ENCODE assay signal across 24 cellular contexts in the genomic region with DNA sequence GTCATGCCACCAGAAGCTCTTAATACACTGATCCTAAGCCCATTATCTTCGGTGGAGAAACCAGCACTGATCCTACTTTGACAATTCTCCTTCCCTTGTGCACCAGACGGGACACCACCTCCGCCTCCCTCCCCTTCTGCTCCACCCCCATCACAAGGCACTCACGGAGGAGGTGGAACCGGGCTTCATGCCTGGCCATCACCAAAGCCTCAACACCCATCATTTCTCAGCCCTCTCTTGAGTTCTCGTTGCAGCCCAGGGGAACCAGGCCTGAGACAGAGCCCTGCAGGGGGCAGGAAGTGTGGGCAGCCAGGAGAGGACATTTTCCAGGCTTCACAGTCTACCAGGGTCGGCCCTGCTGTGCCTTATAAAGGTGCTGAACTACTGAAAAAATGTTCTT.
A peak's percentile ranks its signal among the peaks of the same experiment; 100 is the strongest.
DNase-seq lines count a peak whose midpoint lies in the region; ATAC-seq, FAIRE-seq and TF ChIP-seq lines count a peak whose summit lies in the region.
"Had no signal": no experiment of that assay in that cellular context is flagged by ENCODE, and none has a peak within 500 bp of the region (broad histone marks: within the 10 kb centered on the region; RNA-seq: fewer than 3 reads in every experiment).

No MANE protein-coding gene starts in this region.

- H3K9ac ChIP-seq in HepG2 (ENCODE audit: insufficient read depth, low read depth, low read length): no peak overlapping the region

- H3K27me3 ChIP-seq in HepG2 (ENCODE audit: control insufficient read depth in 1 of 2, insufficient read depth in 2 of 2, low read length in 2 of 2) (peaks cover 0 to 38% of the 10 kb centered on the region in 2 experiments; a peak in 2 of 5 replicates), right lobe of liver (no peaks in the 10 kb centered on the region), WERI-Rb-1 (ENCODE audit: insufficient read depth, low read depth, severe bottlenecking) (no peaks in the 10 kb centered on the region), tibial nerve (no peaks in the 10 kb centered on the region)
- H3K27me3 ChIP-seq: Peyer's patch had no signal

- H3K9me3 ChIP-seq in HepG2 (ENCODE audit: low read length): no peaks in the 10 kb centered on the region
- no peaks in the 10 kb centered on the region for H3K9me3 ChIP-seq in right lobe of liver
- no peaks in the 10 kb centered on the region for H3K9me3 ChIP-seq in WERI-Rb-1 (ENCODE audit: severe bottlenecking)
- no peaks in the 10 kb centered on the region for H3K9me3 ChIP-seq in tibial nerve
- H3K9me3 ChIP-seq: A549, Peyer's patch had no signal

- CTCF ChIA-PET in HepG2 (lab: Yijun Ruan, JAX; ENCODE audit: low intra/inter-chr PET ratio, low total read pairs): no interaction called here

- no peak overlapping the region for H3K27ac ChIP-seq in HepG2 (ENCODE audit: extremely low read length, insufficient read depth, low read length)
- no peak overlapping the region for H3K27ac ChIP-seq in right lobe of liver
- no peak overlapping the region for H3K27ac ChIP-seq in WERI-Rb-1
- H3K27ac ChIP-seq in tibial nerve: peak overlapping the region in 3 of 4 donors; percentile 16 to 94 (median 93)
- H3K27ac ChIP-seq: Peyer's patch, SK-N-MC had no signal

- H3K36me3 ChIP-seq in HepG2 (replicated peaks in 1 of 2; ENCODE audit: control insufficient read depth in 1 of 2, insufficient read depth in 2 of 2, low read length in 2 of 2): no peaks in the 10 kb centered on the region
- no peaks in the 10 kb centered on the region for H3K36me3 ChIP-seq in right lobe of liver
- no peaks in the 10 kb centered on the region for H3K36me3 ChIP-seq in WERI-Rb-1
- H3K36me3 ChIP-seq in tibial nerve: peaks cover 0 to 21% (median 0%) of the 10 kb centered on the region in 3 donors
- H3K36me3 ChIP-seq: Peyer's patch had no signal

- TF ChIP-seq EP300 in HepG2 (IDR thresholded peaks at IDR 0.05; ENCODE audit: low read depth in 2 of 2, low read length in 2 of 2) (no peak), HepG2 (CRISPR knock-in tag; IDR thresholded peaks at IDR 0.05; ENCODE audit: borderline replicate concordance) (no peak), tibial nerve (IDR thresholded peaks at IDR 0.05) (peak in 1 of 2 donors; percentile 75)

- in situ Hi-C loops in HepG2 (cut with HindIII; ENCODE audit: extremely low pct_ligation_motif_present, low pct_unique_long_range_greater_than_20kb): no loop called here

- no peak overlapping the region for H3K4me2 ChIP-seq in HepG2 (ENCODE audit: low read depth, low read length)
- H3K4me2 ChIP-seq: A549 had no signal

- no peaks in the 10 kb centered on the region for H4K20me1 ChIP-seq in HepG2 (ENCODE audit: insufficient read depth, low read length)

- no peaks in the 10 kb centered on the region for H3K4me1 ChIP-seq in HepG2 (ENCODE audit: insufficient read depth, low read length)
- H3K4me1 ChIP-seq in right lobe of liver: no peaks in the 10 kb centered on the region
- peaks cover 0 to 35% (median 24%) of the 10 kb centered on the region in 4 donors for H3K4me1 ChIP-seq in tibial nerve
- H3K4me1 ChIP-seq: A549, Peyer's patch had no signal

- no peak for TF ChIP-seq POLR2A in HepG2 (IDR thresholded peaks at IDR 0.05; ENCODE audit: insufficient read depth in 1 of 2, low read depth in 2 of 2, low read length in 2 of 2)
- TF ChIP-seq POLR2A in right lobe of liver (IDR thresholded peaks at IDR 0.05): no peak
- TF ChIP-seq POLR2A in tibial nerve (IDR thresholded peaks at IDR 0.05): no peak

- TF ChIP-seq CTCF in HepG2 (CRISPR knock-in tag; IDR thresholded peaks at IDR 0.05): no peak
- no peak for TF ChIP-seq CTCF in right lobe of liver (IDR thresholded peaks at IDR 0.05)
- no peak for TF ChIP-seq CTCF in WERI-Rb-1 (IDR thresholded peaks at IDR 0.05; ENCODE audit: low read depth, low read length)
- no peak for TF ChIP-seq CTCF in tibial nerve (IDR thresholded peaks at IDR 0.05)
- TF ChIP-seq CTCF in GM10266 (IDR thresholded peaks at IDR 0.05; ENCODE audit: control insufficient read depth, insufficient read depth, low read depth, missing control alignments): no peak

- H3K4me3 ChIP-seq in HepG2 (replicated peaks in 1 of 3; ENCODE audit: insufficient read depth in 1 of 3, low read depth in 2 of 3, low read length in 3 of 3) (no peak overlapping the region), right lobe of liver (no peak overlapping the region), WERI-Rb-1 (ENCODE audit: low read depth, low read length) (peak overlapping the region; percentile 13), tibial nerve (no peak overlapping the region)
- H3K4me3 ChIP-seq: A549, Peyer's patch, SK-N-MC had no signal

- no peak for FAIRE-seq in HepG2 (lab: Jason Lieb, UNC)
- FAIRE-seq: A549, urothelium cell line had no signal

- intact Hi-C loops in HepG2 (cut with micrococcal nuclease; ENCODE audit: unreplicated experiment) (no loop called here), right lobe of liver (cut with DNase I) (no loop called here), left cardiac atrium (cut with DNase I) (no loop called here)

- no TSS peak for BruUV-seq in HepG2 (replicated peaks; lab: Mats Ljungman, UMichigan)

- H3K79me2 ChIP-seq in HepG2 (ENCODE audit: insufficient read depth, low read length): no peaks in the 10 kb centered on the region

- POLR2A ChIA-PET in HepG2 (lab: Yijun Ruan, JAX): no interaction called here

- ATAC-seq in HepG2: peak; percentile 61
- no peak for ATAC-seq in right lobe of liver
- ATAC-seq in left cardiac atrium: peak; percentile 10 to 13
- ATAC-seq: A549; activated CD8-positive, alpha-beta memory T cell treated with anti-CD3 and anti-CD28 coated beads, Interleukin-2, amount 10 ng/mL, durations not matched to agents 7 days and 5 days; HCT116 had no signal

- WGBS in HepG2 (ENCODE audit: low lambda C conversion rate): 9% methylated on average over 7 of the region's 7 CpGs
- WGBS in right lobe of liver (ENCODE audit: insufficient coverage, low coverage, low lambda C conversion rate, missing lambda C conversion rate): 49% methylated on average over 7 of the region's 7 CpGs
- 32 to 53% methylated on average over 7 of the region's 7 CpGs for WGBS in tibial nerve, 2 donors

- no peak for TF ChIP-seq RAD21 in HepG2 (CRISPR knock-in tag; IDR thresholded peaks at IDR 0.05)

- DNase-seq in HepG2 (ENCODE audit: low spot score) (no peak), right lobe of liver (no peak), WERI-Rb-1 (peak; percentile 90), left cardiac atrium (no peak), tibial nerve (ENCODE audit: low spot score in 2 of 2) (no peak), hepatic stellate cell (ENCODE audit: low spot score) (no peak), GM10266 (ENCODE audit: extremely low spot score) (no peak), pons (ENCODE audit: low spot score) (no peak)
- DNase-seq: activated CD4-positive, alpha-beta T cell treated with anti-CD3 and anti-CD28 coated beads, Interleukin-2, amount 10 ng/mL, durations not matched to agents 7 days and 5 days; activated CD8-positive, alpha-beta memory T cell treated with anti-CD3 and anti-CD28 coated beads, Interleukin-2, amount 10 ng/mL, durations not matched to agents 7 days and 5 days; aorta; central memory CD4-positive, alpha-beta T cell; COR-L47; kidney glomerular epithelial cell; naive B cell; NCI-H187 treated with DMSO at 0.1 percent for 48 hours; NCI-H345; NCI-H774; Peyer's patch; T-helper 2 cell had no signal

- no peak overlapping the region for H2AFZ ChIP-seq in HepG2 (ENCODE audit: low read length)

TF ChIP-seq in HepG2, 621 proteins besides CTCF, POLR2A, EP300 and RAD21:
- no peak for TF ChIP-seq HIVEP1 (CRISPR knock-in tag; IDR thresholded peaks at IDR 0.05)
- no peak for TF ChIP-seq ZNF710 (CRISPR knock-in tag; IDR thresholded peaks at IDR 0.05; ENCODE audit: borderline replicate concordance)
- no peak for TF ChIP-seq CCDC6 (CRISPR knock-in tag; IDR thresholded peaks at IDR 0.05)
- TF ChIP-seq ZC3H13 (CRISPR knock-in tag; IDR thresholded peaks at IDR 0.05): no peak
- TF ChIP-seq, protein P1, sequence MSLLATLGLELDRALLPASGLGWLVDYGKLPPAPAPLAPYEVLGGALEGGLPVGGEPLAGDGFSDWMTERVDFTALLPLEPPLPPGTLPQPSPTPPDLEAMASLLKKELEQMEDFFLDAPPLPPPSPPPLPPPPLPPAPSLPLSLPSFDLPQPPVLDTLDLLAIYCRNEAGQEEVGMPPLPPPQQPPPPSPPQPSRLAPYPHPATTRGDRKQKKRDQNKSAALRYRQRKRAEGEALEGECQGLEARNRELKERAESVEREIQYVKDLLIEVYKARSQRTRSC (CRISPR knock-in tag; IDR thresholded peaks at IDR 0.05; ENCODE audit: low read depth): no peak
- no peak for TF ChIP-seq ZNF569 (CRISPR knock-in tag; IDR thresholded peaks at IDR 0.05; ENCODE audit: borderline replicate concordance)
- no peak for TF ChIP-seq ARID2 (CRISPR knock-in tag; IDR thresholded peaks at IDR 0.05; ENCODE audit: borderline replicate concordance)
- TF ChIP-seq KLF13 (CRISPR knock-in tag; IDR thresholded peaks at IDR 0.05): no peak
- no peak for TF ChIP-seq GTF2F1 (IDR thresholded peaks at IDR 0.05; ENCODE audit: low read length)
- no peak for TF ChIP-seq RAD51 (IDR thresholded peaks at IDR 0.05; ENCODE audit: borderline replicate concordance)
- TF ChIP-seq TCF7L2 (IDR thresholded peaks at IDR 0.05; ENCODE audit: low read depth, low read length): no peak
- no peak for TF ChIP-seq ZFP36L2 (CRISPR knock-in tag; IDR thresholded peaks at IDR 0.05)

Comparison
In these comparisons a context has a peak if more than half of its experiments do, and no peak if none do; other contexts are left out.
1. ATAC-seq: peak in HepG2 (single experiment) and left cardiac atrium (2 of 2); none in right lobe of liver (0 of 4).
2. H3K27ac ChIP-seq: peak in tibial nerve (3 of 4); none in HepG2 (single experiment), right lobe of liver (0 of 3) and WERI-Rb-1 (single experiment).